In the genomic region with DNA sequence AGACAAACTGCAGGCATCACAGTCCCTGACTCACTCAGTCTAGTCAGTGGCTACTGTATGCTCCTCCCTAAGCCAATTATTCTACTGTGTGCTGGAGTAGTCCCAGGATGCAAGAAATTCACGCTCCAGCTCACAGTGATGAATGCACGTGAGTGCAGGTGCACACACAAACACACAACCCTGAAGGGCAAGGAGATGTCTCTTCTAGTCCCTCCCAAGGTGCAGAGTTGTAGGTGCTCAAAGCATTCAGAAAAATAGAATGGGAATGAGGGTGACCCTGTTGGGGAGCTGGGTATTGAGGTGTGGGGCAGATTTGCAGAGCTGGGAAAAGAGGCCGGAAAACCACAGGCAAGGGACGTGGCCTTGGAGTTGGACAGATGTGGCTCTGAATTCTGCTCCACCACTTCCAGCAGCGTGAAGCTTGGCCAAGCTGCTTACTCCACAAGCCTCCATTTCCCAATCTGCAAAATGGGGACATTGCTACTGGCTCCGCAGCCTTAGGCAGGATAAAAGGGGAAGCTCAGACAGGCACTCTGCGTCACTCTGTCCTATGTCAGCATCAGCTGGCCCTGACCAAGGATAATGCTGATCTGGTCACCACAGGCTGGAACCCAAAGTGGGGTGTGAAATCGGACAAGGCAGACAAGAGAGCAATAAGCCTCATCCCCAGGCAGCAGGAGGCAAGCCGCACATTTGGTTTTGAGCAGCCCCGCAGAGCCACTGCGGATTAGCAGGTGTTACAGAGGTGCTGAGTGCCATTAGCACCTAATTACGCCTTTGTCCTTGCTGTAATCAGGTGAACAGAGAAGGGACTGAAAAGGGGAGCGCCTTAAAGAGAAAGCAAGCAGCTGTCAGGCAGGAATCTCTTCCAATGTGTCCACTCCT, we compare ENCODE assay signal across 1 cellular context.
TF ChIP-seq lines count a peak whose summit lies in the region.

No MANE protein-coding gene starts in this region.

TF ChIP-seq in H1, 55 proteins besides CTCF, POLR2A, EP300 and RAD21:
- TF ChIP-seq SP2 (IDR thresholded peaks at IDR 0.05; ENCODE audit: low read length) (no peak), KDM1A (IDR thresholded peaks at IDR 0.05; ENCODE audit: borderline replicate concordance, low read length) (peak; percentile 87), JUN (IDR thresholded peaks at IDR 0.05; ENCODE audit: low read depth, low read length) (no peak), RXRA (IDR thresholded peaks at IDR 0.05; ENCODE audit: insufficient read depth, low read depth, low read length) (no peak), SUZ12 (IDR thresholded peaks at IDR 0.05; ENCODE audit: low read length) (no peak), SRF (IDR thresholded peaks at IDR 0.05; ENCODE audit: low read depth, low read length) (no peak), GTF2F1 (IDR thresholded peaks at IDR 0.05; ENCODE audit: borderline replicate concordance, low read depth, low read length) (no peak), HDAC2 (IDR thresholded peaks at IDR 0.05; ENCODE audit: borderline replicate concordance in 1 of 2, low read depth in 2 of 2, low read length in 2 of 2) (0 out of 4 replicates have a peak, but pooled peaks of 1 of the 2 experiments have one; percentile 35), JUND (IDR thresholded peaks at IDR 0.05; ENCODE audit: low read length) (no peak), ASH2L (IDR thresholded peaks at IDR 0.05; ENCODE audit: low read length) (no peak)
- TF ChIP-seq, protein P1, sequence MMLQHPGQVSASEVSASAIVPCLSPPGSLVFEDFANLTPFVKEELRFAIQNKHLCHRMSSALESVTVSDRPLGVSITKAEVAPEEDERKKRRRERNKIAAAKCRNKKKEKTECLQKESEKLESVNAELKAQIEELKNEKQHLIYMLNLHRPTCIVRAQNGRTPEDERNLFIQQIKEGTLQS (IDR thresholded peaks at IDR 0.05; ENCODE audit: insufficient read depth, low read depth, low read length) = no peak
TF ChIP-seq in H1: peak in this region for 2.
